ENCODE assay signal across 2 cellular contexts in genomic region chr2:187535381-187535780, GRCh38. TPM values are rescaled to one million over a fixed set of nuclear protein-coding genes. Genes with fewer than 3 reads are reported as not detected.
"Had no signal": no experiment of that assay in that cellular context is flagged by ENCODE, and none has a peak within 500 bp of the region (broad histone marks: within the 10 kb centered on the region; RNA-seq: fewer than 3 reads in every experiment).

No MANE protein-coding gene starts in this region.

RNA-seq across cellular contexts. Expression of gene TFPI, which starts 18.9 kb away (rescaled TPM):
- total RNA-seq: activated naive CD4-positive, alpha-beta T cell treated with anti-CD3 and anti-CD28 coated beads for 36 hours; activated naive CD8-positive, alpha-beta T cell treated with anti-CD3 and anti-CD28 coated beads for 36 hours had no signal
